Comparison of ENCODE assay signal across 23 cellular contexts in genomic region chr1:213539464-213539863, GRCh38.
"Had no signal": no experiment of that assay in that cellular context is flagged by ENCODE, and none has a peak within 500 bp of the region (broad histone marks: within the 10 kb centered on the region; RNA-seq: fewer than 3 reads in every experiment).

No MANE protein-coding gene starts in this region.

- H3K27me3 ChIP-seq: neural progenitor cell, neutrophil, spleen, tibial nerve, uterus had no signal

- ATAC-seq: left colon; natural killer cell; psoas muscle; sciatic nerve; stimulated activated effector memory CD8-positive, alpha-beta T cell treated with anti-CD3 and anti-CD28 coated beads, Interleukin-12 subunit alpha, Interleukin-12 subunit beta, amount 100 ng/mL, for 72 hours had no signal

- H3K4me2 ChIP-seq: neural progenitor cell had no signal

- H3K4me3 ChIP-seq: left ventricle myocardium inferior, lung, neural progenitor cell, psoas muscle, spleen, tibial nerve, uterus had no signal

- DNase-seq: hippocampal formation; kidney; left colon; left ventricle myocardium inferior; mesendoderm; naive B cell; natural killer cell; nephron progenitor cell; occipital lobe; psoas muscle; small intestine; spleen; stimulated activated CD4-positive, alpha-beta T cell treated with anti-CD3 and anti-CD28 coated beads, Interleukin-4, amount 100 ng/mL, for 24 hours; stimulated activated naive CD4-positive, alpha-beta T cell; substantia nigra; uterus had no signal

- H3K36me3 ChIP-seq: left ventricle myocardium inferior, neural progenitor cell, neutrophil, spleen, tibial nerve, uterus had no signal

- H3K27ac ChIP-seq: left ventricle myocardium inferior, neural progenitor cell, neutrophil, parathyroid adenoma, psoas muscle, spleen, tibial nerve, uterus had no signal

- H3K9ac ChIP-seq: neural progenitor cell, parathyroid adenoma had no signal

- H2AFZ ChIP-seq: neural progenitor cell, parathyroid adenoma had no signal

- FAIRE-seq: kidney, small intestine had no signal

- H3K79me2 ChIP-seq: parathyroid adenoma had no signal

- H3K9me3 ChIP-seq: left ventricle myocardium inferior, neutrophil, psoas muscle, spleen, tibial nerve, uterus had no signal

- H3K4me1 ChIP-seq: left ventricle myocardium inferior, neural progenitor cell, parathyroid adenoma, psoas muscle, spleen, tibial nerve, uterus had no signal
